In genomic region chr19:46713781-46714522, GRCh38 we compare ENCODE assay signal across 8 cellular contexts. TPM values are rescaled to one million over a fixed set of nuclear protein-coding genes. Genes with fewer than 3 reads are reported as not detected.
DNase-seq lines count a peak whose midpoint lies in the region; ATAC-seq and TF ChIP-seq lines count a peak whose summit lies in the region.

No MANE protein-coding gene starts in this region.

- peak overlapping the region; percentile 44 for H2AFZ ChIP-seq in MM.1S (ENCODE audit: low read length)

- H4K20me1 ChIP-seq in MM.1S (ENCODE audit: insufficient read depth, low read length): no peaks in the 10 kb centered on the region

- peak overlapping the region; percentile 94 for H3K4me2 ChIP-seq in MM.1S (ENCODE audit: low read depth, low read length)

- no peak for ATAC-seq in HG03378 (IDR thresholded peaks at IDR 0.05; ENCODE audit: unreplicated experiment)
- ATAC-seq in GM18520 (IDR thresholded peaks at IDR 0.05; ENCODE audit: unreplicated experiment): no peak

- peaks cover 49% of the 10 kb centered on the region for H3F3A ChIP-seq in MM.1S (ENCODE audit: insufficient read depth, low read length)

- DNase-seq in G401 (ENCODE audit: low spot score) (peak; percentile 16), MM.1S (peak; percentile 83), T1000 (lab: John Stamatoyannopoulos, UW) (peak; percentile 19), astrocyte of the spinal cord (ENCODE audit: low read depth, low spot score) (peak; percentile 83), skeletal muscle cell (ENCODE audit: low read depth) (no peak)

- H3K4me1 ChIP-seq in MM.1S (ENCODE audit: low read length): peaks cover 6% of the 10 kb centered on the region

- peak overlapping the region; percentile 92 for H3K27ac ChIP-seq in MM.1S (ENCODE audit: low read length)

- no peaks in the 10 kb centered on the region for H3K9me2 ChIP-seq in MM.1S (replicated peaks; ENCODE audit: insufficient read depth, low read length)

- TF ChIP-seq CTCF in MM.1S (IDR thresholded peaks at IDR 0.05; ENCODE audit: low read length): no peak
- no peak for TF ChIP-seq CTCF in astrocyte of the spinal cord (IDR thresholded peaks at IDR 0.05; ENCODE audit: low read depth, low read length)

- no peaks in the 10 kb centered on the region for H3K9me3 ChIP-seq in MM.1S (replicated peaks; ENCODE audit: insufficient read depth, low read length)

- H3K9ac ChIP-seq in MM.1S (ENCODE audit: low read length): peak overlapping the region; percentile 96

- 0 out of 2 replicates have a peak, but pooled peaks cover 3% of the 10 kb centered on the region for H3K36me3 ChIP-seq in MM.1S (replicated peaks; ENCODE audit: insufficient read depth, low read length)

- peaks cover 79% of the 10 kb centered on the region for H3K79me2 ChIP-seq in MM.1S (ENCODE audit: low read length)

- in situ Hi-C loops in G401 (cut with HindIII; ENCODE audit: low sequenced_read_pairs) (no loop called here), astrocyte of the spinal cord (cut with HindIII; ENCODE audit: low sequenced_read_pairs) (no loop called here)

- no peaks in the 10 kb centered on the region for H3K27me3 ChIP-seq in MM.1S (replicated peaks; ENCODE audit: insufficient read depth, low read length)

- H3K4me3 ChIP-seq in MM.1S (ENCODE audit: low read length): peak overlapping the region; percentile 98
- H3K4me3 ChIP-seq in astrocyte of the spinal cord (ENCODE audit: low read depth, low read length): peak overlapping the region; percentile 63
- H3K4me3 ChIP-seq in iPS-11a (ENCODE audit: low read depth, low read length): peak overlapping the region; percentile 62
- H3K4me3 ChIP-seq in skeletal muscle cell (ENCODE audit: low read depth, low read length): peak overlapping the region; percentile 76

RNA-seq across cellular contexts. Expression of gene PRKD2, which starts 3.0 kb away (rescaled TPM):
- total RNA-seq in G401 (2014; rRNA removed; shearing (Covaris generic)): 14.6 and 19.9 TPM in 2 replicates

RNA-seq across cellular contexts. Expression of gene FKRP, which starts 31.9 kb away (rescaled TPM):
- 19.3 and 42.4 TPM in 2 replicates for total RNA-seq in G401 (2014; rRNA removed; shearing (Covaris generic))

RNA-seq across cellular contexts. Expression of gene STRN4, which starts 32.3 kb away (rescaled TPM):
- total RNA-seq in G401 (2014; rRNA removed; shearing (Covaris generic)): 118 and 134 TPM in 2 replicates

RNA-seq across cellular contexts. Expression of gene DACT3, which starts 53.0 kb away (rescaled TPM):
- total RNA-seq in G401 (2014; rRNA removed; shearing (Covaris generic)): 12.0 and 16.3 TPM in 2 replicates
